ENCODE assay signal across 27 cellular contexts in genomic region chr1:54397980-54398379, GRCh38. TPM values are rescaled to one million over a fixed set of nuclear protein-coding genes. Genes with fewer than 3 reads are reported as not detected.
DNase-seq lines count a peak whose midpoint lies in the region; ATAC-seq and TF ChIP-seq lines count a peak whose summit lies in the region.
"Had no signal": no experiment of that assay in that cellular context is flagged by ENCODE, and none has a peak within 500 bp of the region (broad histone marks: within the 10 kb centered on the region; RNA-seq: fewer than 3 reads in every experiment).

No MANE protein-coding gene starts in this region.

- TF ChIP-seq CTCF in natural killer cell (IDR thresholded peaks at IDR 0.05): no peak
- TF ChIP-seq CTCF in sigmoid colon (IDR thresholded peaks at IDR 0.05): no peak
- no peak for TF ChIP-seq CTCF in uterus (IDR thresholded peaks at IDR 0.05)

- no peak for ATAC-seq in activated naive CD8-positive, alpha-beta T cell treated with anti-CD3 and anti-CD28 coated beads, Interleukin-2, amount 50 U/mL, for 24 hours
- ATAC-seq in natural killer cell: no peak
- no peak for ATAC-seq in natural killer cell treated with Interleukin-12 subunit alpha and Interleukin-12 subunit beta and Interleukin-15 and Interleukin-18, amount 100 ng/mL, for 72 hours
- no peak for ATAC-seq in activated CD4-positive, CD25-positive, alpha-beta regulatory T cell treated with anti-CD3 and anti-CD28 coated beads, Interleukin-2, amount 50 U/mL, for 24 hours
- ATAC-seq: CD8-positive, alpha-beta T cell; GM12878 had no signal

- H3K27me3 ChIP-seq in sigmoid colon (no peaks in the 10 kb centered on the region), uterus (no peaks in the 10 kb centered on the region)

- H3K4me3 ChIP-seq in sigmoid colon (no peak overlapping the region), uterus (no peak overlapping the region)
- H3K4me3 ChIP-seq: GM12878, GM23248, PC-9 had no signal

- no peaks in the 10 kb centered on the region for H3K9me3 Mint-ChIP-seq in activated naive CD8-positive, alpha-beta T cell (ENCODE audit: low read depth)
- peaks cover 7% of the 10 kb centered on the region for H3K9me3 Mint-ChIP-seq in activated naive CD8-positive, alpha-beta T cell treated with anti-CD3 and anti-CD28 coated beads, Interleukin-2, amount 50 U/mL, for 24 hours
- no peaks in the 10 kb centered on the region for H3K9me3 Mint-ChIP-seq in natural killer cell
- H3K9me3 Mint-ChIP-seq in natural killer cell treated with Interleukin-12 subunit alpha and Interleukin-12 subunit beta and Interleukin-15 and Interleukin-18, amount 100 ng/mL, for 72 hours: no peaks in the 10 kb centered on the region
- H3K9me3 Mint-ChIP-seq: CD8-positive, alpha-beta T cell had no signal

- intact Hi-C loops in natural killer cell (cut with micrococcal nuclease) (no loop called here), sigmoid colon (cut with DNase I) (loop anchor here (5.0 kb wide), 1 partner anchor 331 kb away; no protein-coding TSS in a partner anchor), uterus (cut with DNase I; ENCODE audit: low total_unique reads) (no loop called here)

- H3K36me3 ChIP-seq in sigmoid colon (peaks cover 2 to 61% (median 27%) of the 10 kb centered on the region in 4 donors), uterus (no peaks in the 10 kb centered on the region)

- peak overlapping the region; percentile 16 for H3K27ac Mint-ChIP-seq in activated naive CD8-positive, alpha-beta T cell
- no peak overlapping the region for H3K27ac Mint-ChIP-seq in activated naive CD8-positive, alpha-beta T cell treated with anti-CD3 and anti-CD28 coated beads, Interleukin-2, amount 50 U/mL, for 24 hours
- peak overlapping the region; percentile 29 to 84 for H3K27ac Mint-ChIP-seq in natural killer cell
- no peak overlapping the region for H3K27ac Mint-ChIP-seq in natural killer cell treated with Interleukin-12 subunit alpha and Interleukin-12 subunit beta and Interleukin-15 and Interleukin-18, amount 100 ng/mL, for 72 hours
- H3K27ac Mint-ChIP-seq: B cell had no signal

- peaks cover 35% of the 10 kb centered on the region for H3K36me3 Mint-ChIP-seq in activated naive CD8-positive, alpha-beta T cell
- H3K36me3 Mint-ChIP-seq in activated naive CD8-positive, alpha-beta T cell treated with anti-CD3 and anti-CD28 coated beads, Interleukin-2, amount 50 U/mL, for 24 hours (ENCODE audit: low read depth): peaks cover 63% of the 10 kb centered on the region
- peaks cover 44% of the 10 kb centered on the region for H3K36me3 Mint-ChIP-seq in natural killer cell
- H3K36me3 Mint-ChIP-seq in natural killer cell treated with Interleukin-12 subunit alpha and Interleukin-12 subunit beta and Interleukin-15 and Interleukin-18, amount 100 ng/mL, for 72 hours: peaks cover 44% of the 10 kb centered on the region

- TF ChIP-seq POLR2A in sigmoid colon (IDR thresholded peaks at IDR 0.05) (no peak), uterus (IDR thresholded peaks at IDR 0.05) (no peak)

- H3K4me1 ChIP-seq in sigmoid colon (peaks cover 0 to 45% (median 32%) of the 10 kb centered on the region in 4 donors), uterus (peaks cover 9% of the 10 kb centered on the region in 2 donors)
- H3K4me1 ChIP-seq: Caco-2 had no signal

- H3K27ac ChIP-seq in sigmoid colon (peak overlapping the region in 3 of 4 donors; percentile 35 to 57 (median 52)), uterus (peak overlapping the region in 1 of 2 donors; percentile 43)
- H3K27ac ChIP-seq: 22Rv1, GM23248, PC-9 had no signal

- no peak overlapping the region for H3K4me3 Mint-ChIP-seq in activated naive CD8-positive, alpha-beta T cell
- H3K4me3 Mint-ChIP-seq in activated naive CD8-positive, alpha-beta T cell treated with anti-CD3 and anti-CD28 coated beads, Interleukin-2, amount 50 U/mL, for 24 hours: no peak overlapping the region
- H3K4me3 Mint-ChIP-seq in natural killer cell: no peak overlapping the region
- H3K4me3 Mint-ChIP-seq in natural killer cell treated with Interleukin-12 subunit alpha and Interleukin-12 subunit beta and Interleukin-15 and Interleukin-18, amount 100 ng/mL, for 72 hours: no peak overlapping the region
- H3K4me3 Mint-ChIP-seq: B cell; CD8-positive, alpha-beta T cell had no signal

- peaks cover 60% of the 10 kb centered on the region for H3K4me1 Mint-ChIP-seq in activated naive CD8-positive, alpha-beta T cell (ENCODE audit: low read depth)
- H3K4me1 Mint-ChIP-seq in activated naive CD8-positive, alpha-beta T cell treated with anti-CD3 and anti-CD28 coated beads, Interleukin-2, amount 50 U/mL, for 24 hours: peaks cover 65% of the 10 kb centered on the region
- peaks cover 79 to 88% of the 10 kb centered on the region in 2 donors for H3K4me1 Mint-ChIP-seq in natural killer cell
- peaks cover 56 to 61% of the 10 kb centered on the region in 2 donors for H3K4me1 Mint-ChIP-seq in natural killer cell treated with Interleukin-12 subunit alpha and Interleukin-12 subunit beta and Interleukin-15 and Interleukin-18, amount 100 ng/mL, for 72 hours (ENCODE audit: low read depth in 2 of 2)

- WGBS in sigmoid colon, 2 donors: 84 to 89% methylated on average over 3 of the region's 3 CpGs

- H3K27me3 Mint-ChIP-seq in activated naive CD8-positive, alpha-beta T cell: no peaks in the 10 kb centered on the region
- H3K27me3 Mint-ChIP-seq in activated naive CD8-positive, alpha-beta T cell treated with anti-CD3 and anti-CD28 coated beads, Interleukin-2, amount 50 U/mL, for 24 hours: no peaks in the 10 kb centered on the region
- no peaks in the 10 kb centered on the region for H3K27me3 Mint-ChIP-seq in natural killer cell (ENCODE audit: low read depth in 2 of 2)
- H3K27me3 Mint-ChIP-seq in natural killer cell treated with Interleukin-12 subunit alpha and Interleukin-12 subunit beta and Interleukin-15 and Interleukin-18, amount 100 ng/mL, for 72 hours: no peaks in the 10 kb centered on the region
- H3K27me3 Mint-ChIP-seq: B cell had no signal

- DNase-seq in activated naive CD8-positive, alpha-beta T cell treated with anti-CD3 and anti-CD28 coated beads, Interleukin-2, amount 50 U/mL, for 24 hours: no peak
- no peak for DNase-seq in natural killer cell
- no peak for DNase-seq in natural killer cell treated with Interleukin-12 subunit alpha and Interleukin-12 subunit beta and Interleukin-15 and Interleukin-18, amount 100 ng/mL, for 72 hours (ENCODE audit: low spot score)
- no peak for DNase-seq in sigmoid colon
- no peak for DNase-seq in uterus
- no peak for DNase-seq in NCI-H2171 (lab: John Stamatoyannopoulos, UW)
- DNase-seq: Caco-2; CD8-positive, alpha-beta T cell; DMS79; EL; GDM1; GM23248; H7; KBM-7; NCI-H1105 treated with DMSO at 0.1 percent for 48 hours; NCI-H2029; NCI-H526; NCI-H82; NK-92 treated with Interleukin-12 subunit alpha and Interleukin-12 subunit beta, amount 100 ng/mL, for 24 hours; PC-9; RPMI8226; SHP77 treated with DMSO at 0.1 percent for 48 hours had no signal

- H3K9me3 ChIP-seq in sigmoid colon (no peaks in the 10 kb centered on the region), uterus (no peaks in the 10 kb centered on the region)
- H3K9me3 ChIP-seq: Caco-2 had no signal

- TF ChIP-seq EP300 in sigmoid colon (IDR thresholded peaks at IDR 0.05): no peak

RNA-seq across cellular contexts. Expression of gene SSBP3, which starts 8.2 kb away (rescaled TPM):
- total RNA-seq in natural killer cell (100 to 1,000 TPM; 162 to 224 (median 164) TPM), sigmoid colon (10 to 100 TPM; 27.4 to 38.5 (median 34.8) TPM), uterus (100 to 1,000 TPM in 1 of 4 donors, 10 to 100 TPM in 3; 19.7 to 125 (median 31.4) TPM)
- total RNA-seq in natural killer cell treated with Interleukin-12 subunit alpha and Interleukin-12 subunit beta and Interleukin-15 and Interleukin-18, amount 100 ng/mL, for 72 hours: 10 to 100 TPM; 59.0 to 92.1 TPM
- polyA plus RNA-seq in sigmoid colon: 10 to 100 TPM; 40.1 to 62.5 (median 41.8) TPM

Comparison
In these comparisons a context has a peak if more than half of its experiments do, and no peak if none do; other contexts are left out.
1. H3K27ac Mint-ChIP-seq: peak in activated naive CD8-positive, alpha-beta T cell (single experiment) and natural killer cell (2 of 2); none in activated naive CD8-positive, alpha-beta T cell treated with anti-CD3 and anti-CD28 coated beads, Interleukin-2, amount 50 U/mL, for 24 hours (single experiment) and natural killer cell treated with Interleukin-12 subunit alpha and Interleukin-12 subunit beta and Interleukin-15 and Interleukin-18, amount 100 ng/mL, for 72 hours (0 of 2).